8 cellular contexts compared by ENCODE assay signal in genomic region chrX:111445485-111445884, GRCh38. TPM values are rescaled to one million over a fixed set of nuclear protein-coding genes. Genes with fewer than 3 reads are reported as not detected.
DNase-seq lines count a peak whose midpoint lies in the region; ATAC-seq and TF ChIP-seq lines count a peak whose summit lies in the region.

No MANE protein-coding gene starts in this region.

- H3K9me3 Mint-ChIP-seq in activated naive CD8-positive, alpha-beta T cell treated with anti-CD3 and anti-CD28 coated beads, Interleukin-2, amount 50 U/mL, for 24 hours: no peaks in the 10 kb centered on the region

- H2AFZ ChIP-seq in mesenchymal stem cell (ENCODE audit: low read depth, low read length): no peak overlapping the region

- H3K18ac ChIP-seq in mesenchymal stem cell (ENCODE audit: low read depth in 1 of 2, low read length in 2 of 2): no peak overlapping the region

- H3K4me3 ChIP-seq in cardiac fibroblast (replicated peaks in 1 of 2; ENCODE audit: low read depth in 2 of 2, low read length in 2 of 2) (no peak overlapping the region), mesenchymal stem cell (ENCODE audit: insufficient read depth in 1 of 2, low read depth in 1 of 2, low read length in 2 of 2) (no peak overlapping the region)

- no peak overlapping the region for H2BK5ac ChIP-seq in mesenchymal stem cell (ENCODE audit: low read depth, low read length, poor library complexity, severe bottlenecking)

- H3K27ac ChIP-seq in mesenchymal stem cell (ENCODE audit: low read length, poor library complexity, severe bottlenecking): no peak overlapping the region

- peak; percentile 33 for TF ChIP-seq CTCF in cardiac fibroblast (IDR thresholded peaks at IDR 0.05; ENCODE audit: low read depth, low read length)

- no peak overlapping the region for H3K4me2 ChIP-seq in mesenchymal stem cell (ENCODE audit: low read length, poor library complexity, severe bottlenecking)

- peaks cover 10% of the 10 kb centered on the region for H3K27me3 Mint-ChIP-seq in activated naive CD8-positive, alpha-beta T cell treated with anti-CD3 and anti-CD28 coated beads, Interleukin-2, amount 50 U/mL, for 24 hours

- H2BK15ac ChIP-seq in mesenchymal stem cell (ENCODE audit: low read depth, poor library complexity, severe bottlenecking): no peak overlapping the region

- no peaks in the 10 kb centered on the region for H3K79me1 ChIP-seq in mesenchymal stem cell (replicated peaks; ENCODE audit: low read length, poor library complexity, severe bottlenecking)

- WGBS in mesenchymal stem cell: no CpG with 5 or more reads among the region's 3 CpGs

- H3K27me3 ChIP-seq in mesenchymal stem cell (ENCODE audit: control insufficient read depth in 1 of 2, insufficient read depth in 1 of 2, low read length in 2 of 2): peaks cover 0 to 35% of the 10 kb centered on the region in 2 experiments

- no peaks in the 10 kb centered on the region for H3K9me3 ChIP-seq in mesenchymal stem cell (ENCODE audit: control insufficient read depth, low read length)

- ATAC-seq in HG02870 (IDR thresholded peaks at IDR 0.05; ENCODE audit: unreplicated experiment) (peak; percentile 62), GM21717 (IDR thresholded peaks at IDR 0.05; ENCODE audit: unreplicated experiment) (no peak)
- ATAC-seq in activated naive CD8-positive, alpha-beta T cell treated with anti-CD3 and anti-CD28 coated beads, Interleukin-2, amount 50 U/mL, for 24 hours: no peak

- no peak overlapping the region for H3K4ac ChIP-seq in mesenchymal stem cell (ENCODE audit: low read depth in 1 of 2, low read length in 2 of 2)

- H3K4me1 Mint-ChIP-seq in activated naive CD8-positive, alpha-beta T cell treated with anti-CD3 and anti-CD28 coated beads, Interleukin-2, amount 50 U/mL, for 24 hours: no peaks in the 10 kb centered on the region

- H4K91ac ChIP-seq in mesenchymal stem cell (ENCODE audit: low read length): no peak overlapping the region

- no peak overlapping the region for H3K4me3 Mint-ChIP-seq in activated naive CD8-positive, alpha-beta T cell treated with anti-CD3 and anti-CD28 coated beads, Interleukin-2, amount 50 U/mL, for 24 hours

- peak; percentile 71 for DNase-seq in NCI-H82 (lab: John Stamatoyannopoulos, UW)
- DNase-seq in NCI-H82 treated with DMSO at 0.1 percent for 48 hours (lab: John Stamatoyannopoulos, UW; ENCODE audit: unreplicated experiment): no peak
- DNase-seq in NCI-H446 treated with DMSO at 0.1 percent for 48 hours (lab: John Stamatoyannopoulos, UW): peak; percentile 44
- DNase-seq in cardiac fibroblast (ENCODE audit: low read depth in 2 of 2): peak; percentile 42 to 50
- peak; percentile 56 for DNase-seq in mesenchymal stem cell
- DNase-seq in activated naive CD8-positive, alpha-beta T cell treated with anti-CD3 and anti-CD28 coated beads, Interleukin-2, amount 50 U/mL, for 24 hours: no peak

- H2BK120ac ChIP-seq in mesenchymal stem cell (ENCODE audit: low read depth, low read length): no peak overlapping the region

- no peak overlapping the region for H2BK12ac ChIP-seq in mesenchymal stem cell (ENCODE audit: low read length in 2 of 2)

- H3K36me3 Mint-ChIP-seq in activated naive CD8-positive, alpha-beta T cell treated with anti-CD3 and anti-CD28 coated beads, Interleukin-2, amount 50 U/mL, for 24 hours (ENCODE audit: low read depth): no peaks in the 10 kb centered on the region

- H4K8ac ChIP-seq in mesenchymal stem cell (ENCODE audit: low read length): no peak overlapping the region

- H3K4me1 ChIP-seq in mesenchymal stem cell (ENCODE audit: control insufficient read depth, insufficient read depth, low read depth, low read length): no peaks in the 10 kb centered on the region

- H3K27ac Mint-ChIP-seq in activated naive CD8-positive, alpha-beta T cell treated with anti-CD3 and anti-CD28 coated beads, Interleukin-2, amount 50 U/mL, for 24 hours: no peak overlapping the region

- no peak overlapping the region for H3K9ac ChIP-seq in mesenchymal stem cell (ENCODE audit: low read length)

- no peak overlapping the region for H3K23ac ChIP-seq in mesenchymal stem cell (ENCODE audit: low read length in 2 of 2)

- no peaks in the 10 kb centered on the region for H3K36me3 ChIP-seq in mesenchymal stem cell (ENCODE audit: control insufficient read depth in 1 of 2, insufficient read depth in 2 of 2, low read depth in 1 of 2, low read length in 2 of 2)

- H2AK5ac ChIP-seq in mesenchymal stem cell (ENCODE audit: low read length, severe bottlenecking): no peak overlapping the region

- H3K14ac ChIP-seq in mesenchymal stem cell (ENCODE audit: low read length in 2 of 2): no peak overlapping the region

RNA-seq across cellular contexts. Expression of gene DCX, which starts 33.5 kb away (rescaled TPM):
- 0.29 TPM for polyA plus RNA-seq in mesenchymal stem cell (2013, experiment 1 of 2)
- 0.29 TPM for polyA plus RNA-seq in mesenchymal stem cell (2013, experiment 2 of 2)

Comparison
In these comparisons a context has a peak if more than half of its experiments do, and no peak if none do; other contexts are left out.
1. DNase-seq: peak in NCI-H82 (single experiment), NCI-H446 treated with DMSO at 0.1 percent for 48 hours (single experiment), cardiac fibroblast (2 of 2) and mesenchymal stem cell (single experiment); none in NCI-H82 treated with DMSO at 0.1 percent for 48 hours (single experiment) and activated naive CD8-positive, alpha-beta T cell treated with anti-CD3 and anti-CD28 coated beads, Interleukin-2, amount 50 U/mL, for 24 hours (single experiment).